In genomic region chr12:11729008-11729407, GRCh38 we compare ENCODE assay signal across 9 cellular contexts.
A peak's percentile ranks its signal among the peaks of the same experiment; 100 is the strongest.
DNase-seq lines count a peak whose midpoint lies in the region; ATAC-seq, FAIRE-seq and TF ChIP-seq lines count a peak whose summit lies in the region.
"Had no signal": no experiment of that assay in that cellular context is flagged by ENCODE, and none has a peak within 500 bp of the region (broad histone marks: within the 10 kb centered on the region; RNA-seq: fewer than 3 reads in every experiment).

No MANE protein-coding gene starts in this region.

- in situ Hi-C loops in GM12878 (cut with MboI): loop anchor here (5.0 kb wide), 1 partner anchor 77 kb away; no protein-coding TSS in a partner anchor
- in situ Hi-C loops in HAP-1 (cut with MboI; ENCODE audit: low sequenced_read_pairs): no loop called here

- peaks cover 95% of the 10 kb centered on the region for H3K79me2 ChIP-seq in GM12878 (ENCODE audit: control insufficient read depth, insufficient read depth, low read length)

- BruUV-seq in GM12878 (replicated peaks; lab: Mats Ljungman, UMichigan): no TSS peak

- H3K27ac Mint-ChIP-seq in IgD-negative memory B cell: peak overlapping the region; percentile 73 to 98 (median 97)
- H3K27ac Mint-ChIP-seq: activated naive CD8-positive, alpha-beta T cell treated with anti-CD3 and anti-CD28 coated beads, Interleukin-2, amount 10 ng/mL, durations not matched to agents 7 days and 5 days had no signal

- SMC1A ChIA-PET in GM12878 (lab: Charles Lee; ENCODE audit: uncharacterized antibody, unreplicated experiment): interaction anchor here (0.6 to 21.5 kb wide), 19 partner anchors 11 to 704 kb away, joined by 3 to 433 read pairs (median 5); no protein-coding TSS in a partner anchor

- CTCF ChIA-PET in GM12878 (lab: Yijun Ruan, JAX): interaction anchor here (0.7 to 6.8 kb wide), 10 partner anchors 10 to 304 kb away, joined by 3 to 43 read pairs (median 4); no protein-coding TSS in a partner anchor

- H3K4me1 ChIP-seq in GM12878 (ENCODE audit: control insufficient read depth, insufficient read depth, low read length) (peaks cover 93% of the 10 kb centered on the region), neutrophil (ENCODE audit: control insufficient read depth in 1 of 2, insufficient read depth in 1 of 2, low read depth in 1 of 2, low read length in 1 of 2) (peaks cover 68 to 80% of the 10 kb centered on the region in 2 experiments), HAP-1 (no peaks in the 10 kb centered on the region)

- intact Hi-C loops in GM12878 (cut with micrococcal nuclease; ENCODE audit: unreplicated experiment): loop anchor here (1.0 kb wide), 1 partner anchor 33 kb away; no protein-coding TSS in a partner anchor

- RAD21 ChIA-PET in GM12878 (lab: Charles Lee; ENCODE audit: unreplicated experiment): interaction anchor here (0.8 to 19.9 kb wide), 13 partner anchors 10 to 303 kb away, joined by 3 to 497 read pairs (median 16); partner anchors contain the start of gene ETV6

- TF ChIP-seq CTCF in GM12864 (IDR thresholded peaks at IDR 0.05; ENCODE audit: low read depth, low read length, missing control alignments) (no peak), GM12878 (IDR thresholded peaks at IDR 0.05 in 2 of 3, conservative IDR thresholded peaks at IDR 0.05 in 1 of 3; ENCODE audit: control insufficient read depth in 2 of 3, extremely low read depth in 1 of 3, insufficient read depth in 1 of 3, low read depth in 3 of 3, low read length in 3 of 3) (no peak), neutrophil (IDR thresholded peaks at IDR 0.05) (no peak), GM20000 (IDR thresholded peaks at IDR 0.05; ENCODE audit: extremely low read depth, missing control alignments) (no peak)

- H3K27ac ChIP-seq in GM12878 (ENCODE audit: control insufficient read depth, insufficient read depth) (peak overlapping the region; percentile 89), neutrophil (peak overlapping the region; percentile 79)

- H3K9me3 ChIP-seq in GM12878 (replicated peaks; ENCODE audit: control insufficient read depth, insufficient read depth, low read length): peaks cover 2% of the 10 kb centered on the region; the same call in 2 of the 3 replicates
- H3K9me3 ChIP-seq in neutrophil: no peaks in the 10 kb centered on the region
- H3K9me3 ChIP-seq in HAP-1: no peaks in the 10 kb centered on the region

- ATAC-seq in GM12878 (peak; percentile 2; the same call in 2 of the 3 replicates), GM18519 (IDR thresholded peaks at IDR 0.05; ENCODE audit: low FRiP score, unreplicated experiment) (no peak)

- POLR2A ChIA-PET in GM12878 (lab: Charles Lee): interaction anchor here (0.8 to 4.4 kb wide), 10 partner anchors 11 to 78 kb away, joined by 3 to 30 read pairs (median 5); no protein-coding TSS in a partner anchor

- H3K27me3 Mint-ChIP-seq in IgD-negative memory B cell: no peaks in the 10 kb centered on the region
- H3K27me3 Mint-ChIP-seq: activated naive CD8-positive, alpha-beta T cell treated with anti-CD3 and anti-CD28 coated beads, Interleukin-2, amount 10 ng/mL, durations not matched to agents 7 days and 5 days had no signal

- no peaks in the 10 kb centered on the region for H4K20me1 ChIP-seq in GM12878 (ENCODE audit: control insufficient read depth, insufficient read depth)

- H3K36me3 ChIP-seq in GM12878 (ENCODE audit: control insufficient read depth in 2 of 2, insufficient read depth in 2 of 2, low read length in 1 of 2): peaks cover 10 to 19% of the 10 kb centered on the region in 2 experiments
- no peaks in the 10 kb centered on the region for H3K36me3 ChIP-seq in neutrophil
- no peaks in the 10 kb centered on the region for H3K36me3 ChIP-seq in HAP-1 (replicated peaks)

- H3K9ac ChIP-seq in GM12878 (ENCODE audit: control insufficient read depth, insufficient read depth, low read length): peak overlapping the region; percentile 82

- H3K36me3 Mint-ChIP-seq in IgD-negative memory B cell: peaks cover 3% of the 10 kb centered on the region

- H3K27me3 ChIP-seq in GM12878 (replicated peaks in 1 of 2; ENCODE audit: control insufficient read depth in 2 of 2, insufficient read depth in 2 of 2, low read length in 1 of 2): no peaks in the 10 kb centered on the region
- no peaks in the 10 kb centered on the region for H3K27me3 ChIP-seq in neutrophil
- H3K27me3 ChIP-seq in HAP-1 (ENCODE audit: low read depth): no peaks in the 10 kb centered on the region

- TF ChIP-seq RAD21 in GM12878 (IDR thresholded peaks at IDR 0.05; ENCODE audit: insufficient read depth, low read depth, low read length): no peak

- DNase-seq in GM12864 (ENCODE audit: low read depth) (peak; percentile 56), GM12878 (ENCODE audit: low read depth, low spot score) (no peak), GM20000 (ENCODE audit: low spot score) (no peak), GM19239 (ENCODE audit: insufficient read length, low spot score) (no peak), HAP-1 (ENCODE audit: low spot score in 2 of 2) (no peak)
- DNase-seq: activated naive CD8-positive, alpha-beta T cell treated with anti-CD3 and anti-CD28 coated beads, Interleukin-2, amount 10 ng/mL, durations not matched to agents 7 days and 5 days had no signal

- H3K9me3 Mint-ChIP-seq in IgD-negative memory B cell: no peaks in the 10 kb centered on the region
- H3K9me3 Mint-ChIP-seq: activated naive CD8-positive, alpha-beta T cell treated with anti-CD3 and anti-CD28 coated beads, Interleukin-2, amount 10 ng/mL, durations not matched to agents 7 days and 5 days had no signal

- H3K4me3 Mint-ChIP-seq in IgD-negative memory B cell: peak overlapping the region in 3 of 4 donors; percentile 67 to 79 (median 70)
- H3K4me3 Mint-ChIP-seq: activated naive CD8-positive, alpha-beta T cell treated with anti-CD3 and anti-CD28 coated beads, Interleukin-2, amount 10 ng/mL, durations not matched to agents 7 days and 5 days had no signal

- H2AFZ ChIP-seq in GM12878 (ENCODE audit: control insufficient read depth, low read depth, low read length): no peak overlapping the region

- H3K4me3 ChIP-seq in GM12864 (ENCODE audit: low read depth, low read length): no peak overlapping the region
- H3K4me3 ChIP-seq in GM12878: no peak overlapping the region
- H3K4me3 ChIP-seq in neutrophil (ENCODE audit: low read depth in 1 of 2, low read length in 1 of 2): no peak overlapping the region
- H3K4me3 ChIP-seq in HAP-1: no peak overlapping the region

- peak overlapping the region; percentile 73 for H3K4me2 ChIP-seq in GM12878 (ENCODE audit: control insufficient read depth, insufficient read depth)

- H3K4me1 Mint-ChIP-seq in IgD-negative memory B cell: peaks cover 61 to 85% (median 76%) of the 10 kb centered on the region in 3 donors

- WGBS in GM12878 (ENCODE audit: insufficient coverage, insufficient replicate concordance, low lambda C conversion rate, missing lambda C conversion rate): 0% methylated on average over 4 of the region's 4 CpGs

- TF ChIP-seq POLR2A in GM12878 (IDR thresholded peaks at IDR 0.05; ENCODE audit: low read depth, low read length): peak; percentile 54

- no peak for FAIRE-seq in GM12878 (lab: Jason Lieb, UNC)
- no peak for FAIRE-seq in GM19239 (lab: Jason Lieb, UNC)

- TF ChIP-seq EP300 in GM12878 (IDR thresholded peaks at IDR 0.05; ENCODE audit: borderline replicate concordance in 1 of 2, control insufficient read depth in 1 of 2, low read depth in 2 of 2, low read length in 2 of 2): peak in 1 of 2 experiments; percentile 15; a peak in 1 of 4 replicates

TF ChIP-seq in GM12878, 131 proteins besides CTCF, POLR2A, EP300 and RAD21 (continues in another document):
- no peak for TF ChIP-seq SKIL (IDR thresholded peaks at IDR 0.05; ENCODE audit: low read depth, poor library complexity, severe bottlenecking)
- no peak for TF ChIP-seq PAX5 (IDR thresholded peaks at IDR 0.05; ENCODE audit: borderline replicate concordance, low read depth, low read length)
